ENCODE assay signal across 1 cellular context in the genomic region with DNA sequence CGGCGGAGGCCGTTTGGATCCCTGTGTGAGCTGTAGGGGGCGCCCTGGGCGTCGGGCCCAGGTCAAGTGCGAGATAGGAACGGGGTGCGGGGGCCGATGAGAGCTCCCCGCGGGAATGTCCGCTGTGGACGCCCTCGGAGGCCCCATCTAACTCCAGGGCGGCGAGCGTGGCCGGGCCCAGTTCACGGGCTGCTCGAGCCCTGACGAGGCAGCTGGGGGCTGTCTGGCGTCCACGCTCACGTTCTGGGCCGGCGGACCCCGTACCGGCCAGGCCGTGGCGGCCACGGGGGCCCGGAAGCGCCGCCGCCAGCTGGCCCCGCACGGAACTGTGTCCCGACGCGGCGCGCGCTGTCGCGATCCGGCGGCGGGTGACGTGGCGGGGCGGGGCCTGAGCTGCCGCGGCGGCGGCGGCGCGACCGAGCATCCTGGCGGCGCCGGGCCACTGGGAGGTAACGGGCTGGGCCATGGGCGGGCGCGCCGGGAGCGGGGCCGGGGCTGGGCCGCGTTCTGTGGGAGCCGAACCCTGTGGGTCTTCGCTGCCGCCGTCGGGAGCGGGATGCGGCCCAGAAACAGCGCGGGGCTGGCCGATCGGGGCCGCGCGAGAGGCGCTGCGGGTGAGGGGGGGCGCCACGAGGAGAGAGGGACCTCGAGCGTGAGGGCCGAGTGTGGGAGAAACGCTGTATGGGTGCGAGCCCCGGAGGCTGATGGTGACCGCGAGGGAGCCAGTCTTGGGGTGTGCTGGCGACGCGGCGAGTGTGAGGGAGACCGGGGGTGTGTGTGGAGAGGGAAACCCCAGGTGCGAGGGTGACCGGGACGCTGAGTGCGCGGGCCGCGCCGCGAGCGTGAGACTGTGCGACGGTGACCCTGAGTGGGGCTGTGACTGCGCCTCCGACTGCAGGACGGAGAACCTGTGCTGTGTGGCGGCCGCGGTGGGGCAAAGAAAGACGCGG.
TF ChIP-seq lines count a peak whose summit lies in the region.

A gene (plus strand): TSS at position 399 of the 950 bp plus-strand sequence. CDS start 10,201 bp downstream, outside the sequence.

TF ChIP-seq in SK-N-SH, 30 proteins besides CTCF, POLR2A, EP300 and RAD21 (continued from another document):
- TF ChIP-seq MXI1 (IDR thresholded peaks at IDR 0.05; ENCODE audit: low read depth, low read length) (no peak; the same call in 1 of the 2 replicates), SIN3A (IDR thresholded peaks at IDR 0.05; ENCODE audit: borderline replicate concordance, low read depth, low read length) (peak; percentile 12; the same call in 1 of the 2 replicates), YY1 (IDR thresholded peaks at IDR 0.05; ENCODE audit: low read depth) (no peak), GABPA (IDR thresholded peaks at IDR 0.05; ENCODE audit: low read depth) (0 out of 2 replicates have a peak, but pooled peaks have one; percentile 36), RCOR1 (IDR thresholded peaks at IDR 0.05; ENCODE audit: low read length) (0 out of 2 replicates have a peak, but pooled peaks have one; percentile 13), ELF1 (IDR thresholded peaks at IDR 0.05) (0 out of 2 replicates have a peak, but pooled peaks have one; percentile 34), NFIC (IDR thresholded peaks at IDR 0.05; ENCODE audit: borderline replicate concordance) (no peak)
- TF ChIP-seq, protein P1, sequence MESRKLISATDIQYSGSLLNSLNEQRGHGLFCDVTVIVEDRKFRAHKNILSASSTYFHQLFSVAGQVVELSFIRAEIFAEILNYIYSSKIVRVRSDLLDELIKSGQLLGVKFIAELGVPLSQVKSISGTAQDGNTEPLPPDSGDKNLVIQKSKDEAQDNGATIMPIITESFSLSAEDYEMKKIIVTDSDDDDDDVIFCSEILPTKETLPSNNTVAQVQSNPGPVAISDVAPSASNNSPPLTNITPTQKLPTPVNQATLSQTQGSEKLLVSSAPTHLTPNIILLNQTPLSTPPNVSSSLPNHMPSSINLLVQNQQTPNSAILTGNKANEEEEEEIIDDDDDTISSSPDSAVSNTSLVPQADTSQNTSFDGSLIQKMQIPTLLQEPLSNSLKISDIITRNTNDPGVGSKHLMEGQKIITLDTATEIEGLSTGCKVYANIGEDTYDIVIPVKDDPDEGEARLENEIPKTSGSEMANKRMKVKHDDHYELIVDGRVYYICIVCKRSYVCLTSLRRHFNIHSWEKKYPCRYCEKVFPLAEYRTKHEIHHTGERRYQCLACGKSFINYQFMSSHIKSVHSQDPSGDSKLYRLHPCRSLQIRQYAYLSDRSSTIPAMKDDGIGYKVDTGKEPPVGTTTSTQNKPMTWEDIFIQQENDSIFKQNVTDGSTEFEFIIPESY (IDR thresholded peaks at IDR 0.05; ENCODE audit: borderline replicate concordance, low read depth): 0 out of 2 replicates have a peak, but pooled peaks have one; percentile 48
- TF ChIP-seq, protein P2, sequence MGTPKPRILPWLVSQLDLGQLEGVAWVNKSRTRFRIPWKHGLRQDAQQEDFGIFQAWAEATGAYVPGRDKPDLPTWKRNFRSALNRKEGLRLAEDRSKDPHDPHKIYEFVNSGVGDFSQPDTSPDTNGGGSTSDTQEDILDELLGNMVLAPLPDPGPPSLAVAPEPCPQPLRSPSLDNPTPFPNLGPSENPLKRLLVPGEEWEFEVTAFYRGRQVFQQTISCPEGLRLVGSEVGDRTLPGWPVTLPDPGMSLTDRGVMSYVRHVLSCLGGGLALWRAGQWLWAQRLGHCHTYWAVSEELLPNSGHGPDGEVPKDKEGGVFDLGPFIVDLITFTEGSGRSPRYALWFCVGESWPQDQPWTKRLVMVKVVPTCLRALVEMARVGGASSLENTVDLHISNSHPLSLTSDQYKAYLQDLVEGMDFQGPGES (IDR thresholded peaks at IDR 0.05; ENCODE audit: low read depth, low read length): no peak
- TF ChIP-seq, protein P3, sequence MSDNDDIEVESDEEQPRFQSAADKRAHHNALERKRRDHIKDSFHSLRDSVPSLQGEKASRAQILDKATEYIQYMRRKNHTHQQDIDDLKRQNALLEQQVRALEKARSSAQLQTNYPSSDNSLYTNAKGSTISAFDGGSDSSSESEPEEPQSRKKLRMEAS (IDR thresholded peaks at IDR 0.05; ENCODE audit: low read depth): peak; percentile 87
